ENCODE assay signal across 8 cellular contexts in genomic region chr17:77404812-77405581, GRCh38.
DNase-seq lines count a peak whose midpoint lies in the region; ATAC-seq and TF ChIP-seq lines count a peak whose summit lies in the region.

No MANE protein-coding gene starts in this region.

- no peak for TF ChIP-seq CTCF in CD14-positive monocyte (IDR thresholded peaks at IDR 0.05)
- no peak for TF ChIP-seq CTCF in fibroblast of the aortic adventitia (IDR thresholded peaks at IDR 0.05; ENCODE audit: insufficient read depth, low read length)
- no peak for TF ChIP-seq CTCF in smooth muscle cell (IDR thresholded peaks at IDR 0.05; ENCODE audit: borderline replicate concordance, insufficient read depth, poor library complexity, severe bottlenecking)
- TF ChIP-seq CTCF in progenitor cell of endocrine pancreas (IDR thresholded peaks at IDR 0.05; ENCODE audit: unreplicated experiment): no peak

- no peaks in the 10 kb centered on the region for H3K4me1 ChIP-seq in smooth muscle cell (ENCODE audit: low read depth)

- H4K20me1 ChIP-seq in smooth muscle cell (ENCODE audit: low read depth): peaks cover 100% of the 10 kb centered on the region

- H3K4me1 Mint-ChIP-seq in CD14-positive monocyte (peaks cover 86% of the 10 kb centered on the region), progenitor cell of endocrine pancreas (ENCODE audit: low read depth) (peaks cover 8% of the 10 kb centered on the region)

- peak; percentile 50 for ATAC-seq in GM21515 (IDR thresholded peaks at IDR 0.05; ENCODE audit: unreplicated experiment)

- H3F3A ChIP-seq in smooth muscle cell (ENCODE audit: low read depth): no peaks in the 10 kb centered on the region

- H3K27me3 Mint-ChIP-seq in CD14-positive monocyte (ENCODE audit: low read depth in 3 of 3) (peaks cover 3 to 8% (median 4%) of the 10 kb centered on the region in 3 donors), progenitor cell of endocrine pancreas (no peaks in the 10 kb centered on the region)

- H3K27me3 ChIP-seq in smooth muscle cell (ENCODE audit: low read depth): no peaks in the 10 kb centered on the region

- H3K4me2 ChIP-seq in smooth muscle cell: peak overlapping the region; percentile 38

- DNase-seq in CD14-positive monocyte (ENCODE audit: low spot score) (peak; percentile 90), MV-4-11 (lab: John Stamatoyannopoulos, UW) (peak; percentile 86), activated T-cell treated with anti-CD3 and anti-CD28 coated beads for 1 hour (ENCODE audit: low read depth) (peak; percentile 69), fibroblast of the aortic adventitia (ENCODE audit: low read depth) (peak; percentile 55), smooth muscle cell (lab: John Stamatoyannopoulos, UW; ENCODE audit: unreplicated experiment) (no peak), DMS 273 treated with DMSO at 0.1 percent for 48 hours (lab: John Stamatoyannopoulos, UW) (no peak), progenitor cell of endocrine pancreas (ENCODE audit: low spot score, unreplicated experiment) (no peak)

- H3K27ac ChIP-seq in smooth muscle cell (ENCODE audit: low read depth): peak overlapping the region; percentile 62

- peak overlapping the region; percentile 82 to 97 for H3K4me3 Mint-ChIP-seq in CD14-positive monocyte
- H3K4me3 Mint-ChIP-seq in progenitor cell of endocrine pancreas (ENCODE audit: low read depth): no peak overlapping the region

- H3K9me3 ChIP-seq in smooth muscle cell (replicated peaks; ENCODE audit: low read depth): no peaks in the 10 kb centered on the region

- H3K27ac Mint-ChIP-seq in CD14-positive monocyte: peak overlapping the region; percentile 95 to 98 (median 97)
- no peak overlapping the region for H3K27ac Mint-ChIP-seq in progenitor cell of endocrine pancreas

- WGBS in smooth muscle cell (ENCODE audit: low lambda C conversion rate): 78% methylated on average over 20 of the region's 20 CpGs

- no peak overlapping the region for H3K4me3 ChIP-seq in fibroblast of the aortic adventitia (ENCODE audit: low read depth, low read length)
- no peak overlapping the region for H3K4me3 ChIP-seq in smooth muscle cell

- H3K36me3 ChIP-seq in smooth muscle cell (ENCODE audit: low read depth): no peaks in the 10 kb centered on the region

- intact Hi-C loops in CD14-positive monocyte (cut with micrococcal nuclease): loop anchor here (5.0 kb wide), 3 partner anchors 37 to 87 kb away; no protein-coding TSS in a partner anchor

- no peak overlapping the region for H2AFZ ChIP-seq in smooth muscle cell (ENCODE audit: low read depth)

- H3K79me2 ChIP-seq in smooth muscle cell (ENCODE audit: low read depth): peaks cover 89% of the 10 kb centered on the region

- no peak overlapping the region for H3K9ac ChIP-seq in smooth muscle cell (ENCODE audit: low read depth)

- peaks cover 30 to 61% of the 10 kb centered on the region in 2 donors for H3K36me3 Mint-ChIP-seq in CD14-positive monocyte
- H3K36me3 Mint-ChIP-seq in progenitor cell of endocrine pancreas (ENCODE audit: insufficient read depth): peaks cover 6% of the 10 kb centered on the region

- H3K9me3 Mint-ChIP-seq in CD14-positive monocyte: peaks cover 0 to 3% (median 0%) of the 10 kb centered on the region in 7 donors
- H3K9me3 Mint-ChIP-seq in progenitor cell of endocrine pancreas (ENCODE audit: low read depth): no peaks in the 10 kb centered on the region

Comparison
In these comparisons a context has a peak if more than half of its experiments do, and no peak if none do; other contexts are left out.
1. DNase-seq: peak in CD14-positive monocyte (single experiment), MV-4-11 (single experiment), activated T-cell treated with anti-CD3 and anti-CD28 coated beads for 1 hour (single experiment) and fibroblast of the aortic adventitia (single experiment); none in smooth muscle cell (single experiment), DMS 273 treated with DMSO at 0.1 percent for 48 hours (single experiment) and progenitor cell of endocrine pancreas (single experiment).